In genomic region chr7:130513447-130513846, GRCh38 we compare ENCODE assay signal across 19 cellular contexts. TPM values are rescaled to one million over a fixed set of nuclear protein-coding genes. Genes with fewer than 3 reads are reported as not detected.
A peak's percentile ranks its signal among the peaks of the same experiment; 100 is the strongest.
DNase-seq lines count a peak whose midpoint lies in the region; ATAC-seq and TF ChIP-seq lines count a peak whose summit lies in the region.
"Had no signal": no experiment of that assay in that cellular context is flagged by ENCODE, and none has a peak within 500 bp of the region (broad histone marks: within the 10 kb centered on the region; RNA-seq: fewer than 3 reads in every experiment).

No MANE protein-coding gene starts in this region.

- H3K9me3 Mint-ChIP-seq in stimulated activated naive CD8-positive, alpha-beta T cell treated with anti-CD3 and anti-CD28 coated beads, Interleukin-15, amount 100 ng/mL, for 72 hours = no peaks in the 10 kb centered on the region
- H3K9me3 Mint-ChIP-seq: CD4-positive, CD25-positive, alpha-beta regulatory T cell; CD8-positive, alpha-beta T cell had no signal

- peak; percentile 30 for ATAC-seq in mucosa of descending colon
- ATAC-seq in HG02678 (IDR thresholded peaks at IDR 0.05; ENCODE audit: unreplicated experiment) = no peak
- ATAC-seq in stimulated activated naive CD8-positive, alpha-beta T cell treated with anti-CD3 and anti-CD28 coated beads, Interleukin-15, amount 100 ng/mL, for 72 hours = no peak
- ATAC-seq: CD8-positive, alpha-beta T cell had no signal

- H3K4me1 ChIP-seq in mucosa of descending colon (ENCODE audit: low read depth) = no peaks in the 10 kb centered on the region
- H3K4me1 ChIP-seq: BLaER1, Caco-2 had no signal

- no peak overlapping the region for H3K4me3 Mint-ChIP-seq in stimulated activated naive CD8-positive, alpha-beta T cell treated with anti-CD3 and anti-CD28 coated beads, Interleukin-15, amount 100 ng/mL, for 72 hours
- H3K4me3 Mint-ChIP-seq: B cell; CD4-positive, CD25-positive, alpha-beta regulatory T cell; CD8-positive, alpha-beta T cell had no signal

- H3K4me3 ChIP-seq in epithelial cell of proximal tubule (ENCODE audit: low read depth, low read length) (no peak overlapping the region), mucosa of descending colon (no peak overlapping the region)
- H3K4me3 ChIP-seq: BLaER1, GM23248 had no signal

- H3K27me3 Mint-ChIP-seq in stimulated activated naive CD8-positive, alpha-beta T cell treated with anti-CD3 and anti-CD28 coated beads, Interleukin-15, amount 100 ng/mL, for 72 hours = no peaks in the 10 kb centered on the region
- H3K27me3 Mint-ChIP-seq: B cell; CD4-positive, CD25-positive, alpha-beta regulatory T cell had no signal

- no peaks in the 10 kb centered on the region for H3K36me3 ChIP-seq in mucosa of descending colon (ENCODE audit: low read depth)

- in situ Hi-C loops in Caki2 (cut with HindIII; ENCODE audit: low pct_unique_long_range_greater_than_20kb, low sequenced_read_pairs) = no loop called here

- H3K27ac Mint-ChIP-seq in stimulated activated naive CD8-positive, alpha-beta T cell treated with anti-CD3 and anti-CD28 coated beads, Interleukin-15, amount 100 ng/mL, for 72 hours = no peak overlapping the region
- H3K27ac Mint-ChIP-seq: B cell; CD4-positive, CD25-positive, alpha-beta regulatory T cell; CD8-positive, alpha-beta T cell had no signal

- no peak for TF ChIP-seq CTCF in epithelial cell of proximal tubule (conservative IDR thresholded peaks at IDR 0.05; ENCODE audit: low read depth, low read length)
- no peak for TF ChIP-seq CTCF in mucosa of descending colon (IDR thresholded peaks at IDR 0.05)

- intact Hi-C loops in mucosa of descending colon (cut with DNase I, micrococcal nuclease) = no loop called here

- no peaks in the 10 kb centered on the region for H3K4me1 Mint-ChIP-seq in stimulated activated naive CD8-positive, alpha-beta T cell treated with anti-CD3 and anti-CD28 coated beads, Interleukin-15, amount 100 ng/mL, for 72 hours
- H3K4me1 Mint-ChIP-seq: B cell; CD4-positive, CD25-positive, alpha-beta regulatory T cell had no signal

- H3K9me3 ChIP-seq in mucosa of descending colon = no peaks in the 10 kb centered on the region
- H3K9me3 ChIP-seq: BLaER1, Caco-2 had no signal

- peak; percentile 79 for DNase-seq in Caki2 (ENCODE audit: low read depth)
- peak; percentile 23 for DNase-seq in MV-4-11 (lab: John Stamatoyannopoulos, UW)
- peak; percentile 42 for DNase-seq in epithelial cell of proximal tubule (ENCODE audit: low read depth)
- no peak for DNase-seq in mucosa of descending colon
- no peak for DNase-seq in iPS-NIHi7 (ENCODE audit: extremely low spot score)
- no peak for DNase-seq in stimulated activated naive CD8-positive, alpha-beta T cell treated with anti-CD3 and anti-CD28 coated beads, Interleukin-15, amount 100 ng/mL, for 72 hours
- DNase-seq in NCI-H446 treated with DMSO at 0.1 percent for 48 hours (lab: John Stamatoyannopoulos, UW) = no peak
- DNase-seq: Caco-2; CD4-positive, CD25-positive, alpha-beta regulatory T cell; CD8-positive, alpha-beta T cell; DMS 273 treated with DMSO at 0.1 percent for 48 hours; DND-41; GM23248; H7; HCEC 1CT had no signal

RNA-seq across cellular contexts. Expression of gene MEST, which starts 21.6 kb away (rescaled TPM):
- 26.0 and 28.6 TPM in 2 replicates for total RNA-seq in Caki2 (2014; rRNA removed; shearing (Covaris generic); ENCODE audit: low replicate concordance)
- total RNA-seq in epithelial cell of proximal tubule (42.0 and 66.4 TPM in 2 replicates), mucosa of descending colon (10 to 100 TPM; 31.7 to 61.4 (median 42.6) TPM)
- total RNA-seq: A172 had no signal

Comparison
In these comparisons a context has a peak if more than half of its experiments do, and no peak if none do; other contexts are left out.
1. DNase-seq: peak in Caki2 (single experiment), MV-4-11 (single experiment) and epithelial cell of proximal tubule (single experiment); none in mucosa of descending colon (0 of 3), iPS-NIHi7 (single experiment), stimulated activated naive CD8-positive, alpha-beta T cell treated with anti-CD3 and anti-CD28 coated beads, Interleukin-15, amount 100 ng/mL, for 72 hours (0 of 2) and NCI-H446 treated with DMSO at 0.1 percent for 48 hours (single experiment).